Comparison of ENCODE assay signal across 11 cellular contexts in genomic region chr13:114111577-114111976, GRCh38. TPM values are rescaled to one million over a fixed set of nuclear protein-coding genes. Genes with fewer than 3 reads are reported as not detected.
DNase-seq lines count a peak whose midpoint lies in the region; ATAC-seq and TF ChIP-seq lines count a peak whose summit lies in the region.
"Had no signal": no experiment of that assay in that cellular context is flagged by ENCODE, and none has a peak within 500 bp of the region (broad histone marks: within the 10 kb centered on the region; RNA-seq: fewer than 3 reads in every experiment).

No MANE protein-coding gene starts in this region.

- H3K27ac ChIP-seq in BLaER1, result peak overlapping the region; percentile 94
- H3K27ac ChIP-seq: left lung had no signal

- H4K20me1 ChIP-seq in BLaER1 (peaks cover 40% of the 10 kb centered on the region), Loucy (ENCODE audit: insufficient read depth, low read length, poor library complexity, severe bottlenecking) (peaks cover 27% of the 10 kb centered on the region)

- peaks cover 90% of the 10 kb centered on the region for H3K79me2 ChIP-seq in Loucy (ENCODE audit: insufficient read depth, low read length)

- H3K9me3 ChIP-seq in BLaER1 (no peaks in the 10 kb centered on the region), Loucy (ENCODE audit: insufficient read depth, low read depth, low read length) (no peaks in the 10 kb centered on the region), mucosa of stomach (ENCODE audit: control insufficient read depth, low read length) (no peaks in the 10 kb centered on the region)
- H3K9me3 ChIP-seq: left lung had no signal

- H3K27ac Mint-ChIP-seq in activated naive CD8-positive, alpha-beta T cell treated with anti-CD3 and anti-CD28 coated beads for 36 hours, result peak overlapping the region; percentile 83

- H3K36me3 ChIP-seq in BLaER1, result peaks cover 6% of the 10 kb centered on the region; the same call in 1 of the 2 replicates
- H3K36me3 ChIP-seq in Loucy (ENCODE audit: insufficient read depth, low read length), result peaks cover 13% of the 10 kb centered on the region; the same call in 1 of the 2 replicates
- H3K36me3 ChIP-seq in mucosa of stomach (ENCODE audit: control insufficient read depth, insufficient read depth, low read length), result no peaks in the 10 kb centered on the region
- H3K36me3 ChIP-seq: left lung had no signal

- peak overlapping the region; percentile 43 for H3K4me3 Mint-ChIP-seq in activated naive CD8-positive, alpha-beta T cell treated with anti-CD3 and anti-CD28 coated beads for 36 hours

- no peaks in the 10 kb centered on the region for H3K9me3 Mint-ChIP-seq in activated naive CD8-positive, alpha-beta T cell treated with anti-CD3 and anti-CD28 coated beads for 36 hours

- H3K27me3 ChIP-seq in BLaER1 (no peaks in the 10 kb centered on the region), Loucy (ENCODE audit: insufficient read depth, low read length, poor library complexity, severe bottlenecking) (no peaks in the 10 kb centered on the region), mucosa of stomach (ENCODE audit: control insufficient read depth, insufficient read depth, low read length) (no peaks in the 10 kb centered on the region)
- H3K27me3 ChIP-seq: left lung had no signal

- H3K4me1 Mint-ChIP-seq in activated naive CD8-positive, alpha-beta T cell treated with anti-CD3 and anti-CD28 coated beads for 36 hours, result peaks cover 70% of the 10 kb centered on the region

- no peak overlapping the region for H2AFZ ChIP-seq in Loucy (ENCODE audit: low read length)

- no peak for DNase-seq in activated naive CD8-positive, alpha-beta T cell treated with anti-CD3 and anti-CD28 coated beads for 36 hours
- DNase-seq in NCI-H2171 (lab: John Stamatoyannopoulos, UW) (no peak), HuH-7.5 (ENCODE audit: low spot score) (no peak)
- DNase-seq: DMS 273 treated with DMSO at 0.1 percent for 48 hours; stimulated activated CD4-positive, alpha-beta T cell treated with anti-CD3 and anti-CD28 coated beads, Interleukin-4, amount 100 ng/mL, for 24 hours had no signal

- no peak for ATAC-seq in GM21576 (IDR thresholded peaks at IDR 0.05; ENCODE audit: unreplicated experiment)
- ATAC-seq in GM19395 (IDR thresholded peaks at IDR 0.05; ENCODE audit: unreplicated experiment), result no peak
- ATAC-seq: left lung had no signal

- peaks cover 12% of the 10 kb centered on the region for H3K36me3 Mint-ChIP-seq in activated naive CD8-positive, alpha-beta T cell treated with anti-CD3 and anti-CD28 coated beads for 36 hours

- H3K9ac ChIP-seq in BLaER1, result peak overlapping the region; percentile 79
- H3K9ac ChIP-seq in Loucy (ENCODE audit: low read depth, low read length, poor library complexity, severe bottlenecking), result peak overlapping the region; percentile 61
- peak overlapping the region; percentile 39 for H3K9ac ChIP-seq in mucosa of stomach (ENCODE audit: low read length)

- no peaks in the 10 kb centered on the region for H3F3A ChIP-seq in Loucy (ENCODE audit: low read depth)

- no peaks in the 10 kb centered on the region for H3K27me3 Mint-ChIP-seq in activated naive CD8-positive, alpha-beta T cell treated with anti-CD3 and anti-CD28 coated beads for 36 hours

- H3K4me2 ChIP-seq in BLaER1 (peak overlapping the region; percentile 82), Loucy (ENCODE audit: low read depth, low read length, poor library complexity, severe bottlenecking) (peak overlapping the region; percentile 34)

- peaks cover 95% of the 10 kb centered on the region for H3K4me1 ChIP-seq in BLaER1
- H3K4me1 ChIP-seq in Loucy (ENCODE audit: insufficient read depth, low read length, poor library complexity, severe bottlenecking), result peaks cover 40% of the 10 kb centered on the region
- peaks cover 5% of the 10 kb centered on the region for H3K4me1 ChIP-seq in mucosa of stomach (ENCODE audit: control insufficient read depth, insufficient read depth, low read length)

- TF ChIP-seq CTCF in Loucy (conservative IDR thresholded peaks at IDR 0.05; ENCODE audit: low read length), result no peak

- no peaks in the 10 kb centered on the region for H3K9me2 ChIP-seq in Loucy (replicated peaks; ENCODE audit: low read depth, low read length)

- peak overlapping the region; percentile 42 for H3K4me3 ChIP-seq in BLaER1
- H3K4me3 ChIP-seq in Loucy (ENCODE audit: low read length, poor library complexity, severe bottlenecking), result no peak overlapping the region
- no peak overlapping the region for H3K4me3 ChIP-seq in mucosa of stomach (ENCODE audit: low read length)
- H3K4me3 ChIP-seq: left lung had no signal

RNA-seq across cellular contexts. Expression of gene RASA3, which starts 20.8 kb away (rescaled TPM):
- total RNA-seq in activated naive CD8-positive, alpha-beta T cell treated with anti-CD3 and anti-CD28 coated beads for 36 hours, result 10 to 100 TPM; 25.6 to 26.5 TPM
